ENCODE assay signal across 7 cellular contexts in the genomic region with DNA sequence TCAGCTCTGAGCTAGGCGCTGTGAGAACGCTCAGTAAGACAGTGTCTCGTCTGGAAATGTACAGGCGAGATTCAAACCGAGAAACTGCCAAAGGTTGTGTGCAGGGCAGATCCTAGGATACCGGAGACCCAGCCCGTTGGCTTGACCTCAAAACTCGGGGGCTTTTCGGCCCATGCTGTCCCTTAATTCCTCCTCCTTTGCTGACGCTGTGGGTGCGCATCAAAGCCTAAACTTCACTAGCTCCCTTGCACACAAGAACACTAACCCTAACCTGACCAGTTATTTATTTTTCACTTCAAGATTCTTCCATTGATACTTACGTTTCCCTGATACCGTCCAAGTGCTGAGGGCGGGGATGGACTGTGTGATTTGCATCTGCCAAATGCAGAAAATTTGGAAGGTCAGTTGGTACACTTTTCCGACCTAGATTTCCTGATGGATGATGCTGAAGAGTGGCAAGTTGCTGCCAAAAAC. TPM values are rescaled to one million over a fixed set of nuclear protein-coding genes. Genes with fewer than 3 reads are reported as not detected.
A peak's percentile ranks its signal among the peaks of the same experiment; 100 is the strongest.
DNase-seq lines count a peak whose midpoint lies in the region; ATAC-seq and TF ChIP-seq lines count a peak whose summit lies in the region.

No MANE protein-coding gene starts in this region.

- H3K27ac ChIP-seq in heart right ventricle: peak overlapping the region; percentile 90 to 99 (median 98)
- peak overlapping the region; percentile 97 for H3K27ac ChIP-seq in smooth muscle cell (ENCODE audit: low read depth)

- H3K36me3 ChIP-seq in HAP-1 (replicated peaks): no peaks in the 10 kb centered on the region
- H3K36me3 ChIP-seq in heart right ventricle: no peaks in the 10 kb centered on the region
- no peaks in the 10 kb centered on the region for H3K36me3 ChIP-seq in smooth muscle cell (ENCODE audit: low read depth)

- no peaks in the 10 kb centered on the region for H3K9me3 ChIP-seq in HAP-1
- no peaks in the 10 kb centered on the region for H3K9me3 ChIP-seq in heart right ventricle
- H3K9me3 ChIP-seq in smooth muscle cell (replicated peaks; ENCODE audit: low read depth): no peaks in the 10 kb centered on the region

- H3K27me3 ChIP-seq in HAP-1 (ENCODE audit: low read depth) (no peaks in the 10 kb centered on the region), heart right ventricle (no peaks in the 10 kb centered on the region), smooth muscle cell (ENCODE audit: low read depth) (no peaks in the 10 kb centered on the region)

- H4K20me1 ChIP-seq in smooth muscle cell (ENCODE audit: low read depth): peaks cover 29% of the 10 kb centered on the region

- H3K4me1 Mint-ChIP-seq in activated CD4-positive, alpha-beta memory T cell treated with anti-CD3 and anti-CD28 coated beads, Interleukin-2, amount 10 ng/mL, durations not matched to agents 7 days and 5 days: peaks cover 55% of the 10 kb centered on the region

- WGBS in heart right ventricle, 2 donors: 1% methylated on average over 15 of the region's 15 CpGs
- 11% methylated on average over 15 of the region's 15 CpGs for WGBS in smooth muscle cell (ENCODE audit: low lambda C conversion rate)

- TF ChIP-seq CTCF in heart right ventricle (IDR thresholded peaks at IDR 0.05): no peak
- no peak for TF ChIP-seq CTCF in smooth muscle cell (IDR thresholded peaks at IDR 0.05; ENCODE audit: borderline replicate concordance, insufficient read depth, poor library complexity, severe bottlenecking)

- H3K9me3 Mint-ChIP-seq in activated CD4-positive, alpha-beta memory T cell treated with anti-CD3 and anti-CD28 coated beads, Interleukin-2, amount 10 ng/mL, durations not matched to agents 7 days and 5 days: no peaks in the 10 kb centered on the region

- H3K4me1 ChIP-seq in HAP-1 (peaks cover 21% of the 10 kb centered on the region), heart right ventricle (peaks cover 0 to 57% (median 38%) of the 10 kb centered on the region in 9 donors), smooth muscle cell (ENCODE audit: low read depth) (peaks cover 28% of the 10 kb centered on the region)

- peak overlapping the region; percentile 93 for H2AFZ ChIP-seq in smooth muscle cell (ENCODE audit: low read depth)

- in situ Hi-C loops in HAP-1 (cut with MboI; ENCODE audit: low sequenced_read_pairs): no loop called here

- H3K79me2 ChIP-seq in smooth muscle cell (ENCODE audit: low read depth): peaks cover 32% of the 10 kb centered on the region

- peak overlapping the region; percentile 96 for H3K9ac ChIP-seq in smooth muscle cell (ENCODE audit: low read depth)

- POLR2A ChIA-PET in activated CD4-positive, alpha-beta memory T cell treated with anti-CD3 and anti-CD28 coated beads, Interleukin-2, amount 10 ng/mL, durations not matched to agents 7 days and 5 days (lab: Charles Lee): interaction anchor here (0.6 to 4.9 kb wide), 41 partner anchors 9 to 649 kb away, joined by 3 to 55 read pairs (median 6); a partner anchor contains a TSS

- no peaks in the 10 kb centered on the region for H3K27me3 Mint-ChIP-seq in activated CD4-positive, alpha-beta memory T cell treated with anti-CD3 and anti-CD28 coated beads, Interleukin-2, amount 10 ng/mL, durations not matched to agents 7 days and 5 days

- H3K36me3 Mint-ChIP-seq in activated CD4-positive, alpha-beta memory T cell treated with anti-CD3 and anti-CD28 coated beads, Interleukin-2, amount 10 ng/mL, durations not matched to agents 7 days and 5 days (ENCODE audit: low read depth): peaks cover 33% of the 10 kb centered on the region

- no peak for DNase-seq in HAP-1 (ENCODE audit: low spot score in 2 of 2)
- DNase-seq in activated CD4-positive, alpha-beta memory T cell treated with anti-CD3 and anti-CD28 coated beads, Interleukin-2, amount 10 ng/mL, durations not matched to agents 7 days and 5 days: no peak
- peak in 1 of 2 donors; percentile 19 for DNase-seq in heart right ventricle
- DNase-seq in smooth muscle cell (lab: John Stamatoyannopoulos, UW; ENCODE audit: unreplicated experiment): no peak
- no peak for DNase-seq in activated CD4-positive, CD25-positive, alpha-beta regulatory T cell (lab: John Stamatoyannopoulos, UW)
- DNase-seq in SW480 (ENCODE audit: low spot score): no peak

- H3K27ac Mint-ChIP-seq in activated CD4-positive, alpha-beta memory T cell treated with anti-CD3 and anti-CD28 coated beads, Interleukin-2, amount 10 ng/mL, durations not matched to agents 7 days and 5 days: peak overlapping the region; percentile 99

- CTCF ChIA-PET in activated CD4-positive, alpha-beta memory T cell treated with anti-CD3 and anti-CD28 coated beads, Interleukin-2, amount 10 ng/mL, durations not matched to agents 7 days and 5 days (lab: Charles Lee): interaction anchor here (1.0 to 4.0 kb wide), 9 partner anchors 29 to 79 kb away, joined by 3 to 21 read pairs (median 5); no protein-coding TSS in a partner anchor

- peak in 4 of 8 donors; percentile 0 to 27 (median 11) for ATAC-seq in heart right ventricle
- no peak for ATAC-seq in HG03432 (IDR thresholded peaks at IDR 0.05; ENCODE audit: unreplicated experiment)

- peak overlapping the region; percentile 72 for H3K4me3 ChIP-seq in HAP-1
- H3K4me3 ChIP-seq in heart right ventricle: peak overlapping the region; percentile 77 to 99 (median 92)
- peak overlapping the region; percentile 97 for H3K4me3 ChIP-seq in smooth muscle cell

- H3K4me3 Mint-ChIP-seq in activated CD4-positive, alpha-beta memory T cell treated with anti-CD3 and anti-CD28 coated beads, Interleukin-2, amount 10 ng/mL, durations not matched to agents 7 days and 5 days: peak overlapping the region; percentile 88

- intact Hi-C loops in heart right ventricle (cut with DNase I): loop anchor here (5.0 to 10.0 kb wide), 8 partner anchors 33 to 82 kb away; no protein-coding TSS in a partner anchor

- H3F3A ChIP-seq in smooth muscle cell (ENCODE audit: low read depth): peaks cover 11% of the 10 kb centered on the region

- peak overlapping the region; percentile 89 for H3K4me2 ChIP-seq in smooth muscle cell

RNA-seq across cellular contexts. Expression of a gene that starts 1.0 kb away (rescaled TPM):
- total RNA-seq in activated CD4-positive, alpha-beta memory T cell treated with anti-CD3 and anti-CD28 coated beads, Interleukin-2, amount 10 ng/mL, durations not matched to agents 7 days and 5 days: 100 to 1,000 TPM; 115 to 121 TPM
- total RNA-seq in heart right ventricle (100 to 1,000 TPM in 7 of 10 donors, 10 to 100 TPM in 3; 70.2 to 148 (median 125) TPM), smooth muscle cell (33.3 and 47.7 TPM in 2 replicates)
- polyA plus RNA-seq in heart right ventricle (10 to 100 TPM; 10.1 to 34.2 TPM), smooth muscle cell (26.9 and 48.0 TPM in 2 replicates)
